In genomic region chr7:43041724-43042123, GRCh38 we compare ENCODE assay signal across 30 cellular contexts.
"Had no signal": no experiment of that assay in that cellular context is flagged by ENCODE, and none has a peak within 500 bp of the region (broad histone marks: within the 10 kb centered on the region; RNA-seq: fewer than 3 reads in every experiment).

No MANE protein-coding gene starts in this region.

- DNase-seq: activated B cell treated with CpG ODN at 0.5 μM for 24 hours; activated CD4-positive, alpha-beta T cell treated with anti-CD3 and anti-CD28 coated beads for 48 hours; activated CD4-positive, alpha-beta T cell treated with anti-CD3 and anti-CD28 coated beads, Interleukin-2, amount 50 U/mL, for 1 hour; activated CD4-positive, alpha-beta T cell treated with anti-CD3 and anti-CD28 coated beads, Interleukin-2, amount 50 U/mL, for 48 hours; activated CD8-positive, alpha-beta memory T cell treated with anti-CD3 and anti-CD28 coated beads, Interleukin-2, amount 10 ng/mL, durations not matched to agents 7 days and 5 days; activated CD8-positive, alpha-beta memory T cell treated with anti-CD3 and anti-CD28 coated beads, Interleukin-2, amount 50 U/mL, for 4 hours; activated CD8-positive, alpha-beta T cell treated with anti-CD3 and anti-CD28 coated beads for 36 hours; activated effector memory CD4-positive, alpha-beta T cell treated with anti-CD3 and anti-CD28 coated beads, Interleukin-2, amount 50 U/mL, for 16 hours; activated naive CD4-positive, alpha-beta T cell treated with anti-CD3 and anti-CD28 coated beads for 36 hours; activated naive CD8-positive, alpha-beta T cell treated with anti-CD3 and anti-CD28 coated beads for 36 hours; activated naive CD8-positive, alpha-beta T cell treated with anti-CD3 and anti-CD28 coated beads, Interleukin-2, amount 50 U/mL, for 24 hours; activated T-cell treated with anti-CD3 and anti-CD28 coated beads, Interleukin-2, amount 50 U/mL, for 1 hour; activated T-cell treated with anti-CD3 and anti-CD28 coated beads, Interleukin-2, amount 50 U/mL, for 48 hours; adrenal gland; amygdala; aorta; body of pancreas; central memory CD4-positive, alpha-beta T cell; cerebellar nuclear complex; dorsolateral prefrontal cortex; effector memory CD4-positive, alpha-beta T cell; endodermal cell; erythroblast; foreskin keratinocyte; head of caudate nucleus; T-helper 2 cell had no signal

- H3K4me3 ChIP-seq: adrenal gland, body of pancreas, coronary artery, dorsolateral prefrontal cortex, esophagus muscularis mucosa, gastroesophageal sphincter had no signal

- H3K9me3 ChIP-seq: adrenal gland, body of pancreas, esophagus muscularis mucosa, gastroesophageal sphincter had no signal

- H3K36me3 ChIP-seq: adrenal gland, esophagus muscularis mucosa, gastroesophageal sphincter had no signal

- H3K4me1 ChIP-seq: adrenal gland, body of pancreas, esophagus muscularis mucosa, foreskin keratinocyte, gastroesophageal sphincter had no signal

- H3K27me3 ChIP-seq: adrenal gland, body of pancreas, dorsolateral prefrontal cortex, esophagus muscularis mucosa, gastroesophageal sphincter had no signal

- H3K27ac ChIP-seq: adrenal gland, body of pancreas, coronary artery, dorsolateral prefrontal cortex, esophagus muscularis mucosa, foreskin keratinocyte, gastroesophageal sphincter, VCaP had no signal
